ENCODE assay signal across 9 cellular contexts in genomic region chr19:17097593-17098126, GRCh38. TPM values are rescaled to one million over a fixed set of nuclear protein-coding genes. Genes with fewer than 3 reads are reported as not detected.
DNase-seq lines count a peak whose midpoint lies in the region; ATAC-seq and TF ChIP-seq lines count a peak whose summit lies in the region.
"Had no signal": no experiment of that assay in that cellular context is flagged by ENCODE, and none has a peak within 500 bp of the region (broad histone marks: within the 10 kb centered on the region; RNA-seq: fewer than 3 reads in every experiment).

No MANE protein-coding gene starts in this region.

- POLR2A ChIA-PET in CD4-positive, alpha-beta memory T cell (lab: Charles Lee; ENCODE audit: partially characterized antibody): no interaction called here

- H3K4me1 Mint-ChIP-seq in CD4-positive, alpha-beta memory T cell: peaks cover 15 to 56% (median 36%) of the 10 kb centered on the region in 4 donors
- peaks cover 18% of the 10 kb centered on the region for H3K4me1 Mint-ChIP-seq in activated T-cell treated with anti-CD3 and anti-CD28 coated beads, Interleukin-2, amount 50 U/mL, for 72 hours (ENCODE audit: low read depth)

- no peaks in the 10 kb centered on the region for H3K27me3 ChIP-seq in CD4-positive, alpha-beta memory T cell (ENCODE audit: insufficient read depth, low read length)
- H3K27me3 ChIP-seq in fibroblast of lung (ENCODE audit: control insufficient read depth, insufficient read depth, low read length): no peaks in the 10 kb centered on the region

- no peak for DNase-seq in CD4-positive, alpha-beta memory T cell
- DNase-seq in NB4 (ENCODE audit: low read depth): peak; percentile 41
- peak; percentile 39 to 78 for DNase-seq in fibroblast of lung (ENCODE audit: low read depth in 2 of 2)
- DNase-seq in omental fat pad (ENCODE audit: low spot score): no peak
- no peak for DNase-seq in activated T-cell treated with anti-CD3 and anti-CD28 coated beads, Interleukin-2, amount 50 U/mL, for 72 hours
- DNase-seq: stimulated activated CD4-positive, alpha-beta T cell treated with anti-CD3 and anti-CD28 coated beads, Interleukin-2, amount 100 ng/mL, for 24 hours had no signal

- H3K79me2 ChIP-seq in fibroblast of lung (ENCODE audit: control insufficient read depth, insufficient read depth, low read length): peaks cover 88% of the 10 kb centered on the region

- H3K4me2 ChIP-seq in fibroblast of lung (ENCODE audit: extremely low read depth, insufficient read depth, low read length): peak overlapping the region; percentile 25

- peaks cover 20 to 32% of the 10 kb centered on the region in 2 donors for H3K36me3 Mint-ChIP-seq in CD4-positive, alpha-beta memory T cell
- peaks cover 2 to 10% of the 10 kb centered on the region in 2 donors for H3K36me3 Mint-ChIP-seq in activated T-cell treated with anti-CD3 and anti-CD28 coated beads, Interleukin-2, amount 50 U/mL, for 72 hours (ENCODE audit: insufficient read depth in 2 of 2)

- H3K36me3 ChIP-seq in CD4-positive, alpha-beta memory T cell (ENCODE audit: insufficient read depth, low read length): peaks cover 18% of the 10 kb centered on the region
- peaks cover 11% of the 10 kb centered on the region for H3K36me3 ChIP-seq in fibroblast of lung (ENCODE audit: control insufficient read depth, insufficient read depth, low read length)

- H3K4me3 Mint-ChIP-seq in CD4-positive, alpha-beta memory T cell: no peak overlapping the region
- H3K4me3 Mint-ChIP-seq in activated T-cell treated with anti-CD3 and anti-CD28 coated beads, Interleukin-2, amount 50 U/mL, for 72 hours: no peak overlapping the region

- ATAC-seq in omental fat pad (ENCODE audit: low FRiP score): peak; percentile 26
- no peak for ATAC-seq in HG03460 (IDR thresholded peaks at IDR 0.05; ENCODE audit: unreplicated experiment)
- ATAC-seq in HG02642 (IDR thresholded peaks at IDR 0.05; ENCODE audit: poor library complexity, unreplicated experiment): no peak
- ATAC-seq in HG02938 (IDR thresholded peaks at IDR 0.05; ENCODE audit: unreplicated experiment): no peak
- no peak for ATAC-seq in activated T-cell treated with anti-CD3 and anti-CD28 coated beads, Interleukin-2, amount 50 U/mL, for 72 hours (replicated peaks in 1 of 2)

- peaks cover 3% of the 10 kb centered on the region for H3K4me1 ChIP-seq in CD4-positive, alpha-beta memory T cell (ENCODE audit: insufficient read depth, low read length)
- H3K4me1 ChIP-seq in fibroblast of lung (ENCODE audit: control insufficient read depth, extremely low read depth, insufficient read depth, low read length): peaks cover 19% of the 10 kb centered on the region

- H3K27me3 Mint-ChIP-seq in CD4-positive, alpha-beta memory T cell: no peaks in the 10 kb centered on the region
- no peaks in the 10 kb centered on the region for H3K27me3 Mint-ChIP-seq in activated T-cell treated with anti-CD3 and anti-CD28 coated beads, Interleukin-2, amount 50 U/mL, for 72 hours (ENCODE audit: low read depth)

- H3K9me3 Mint-ChIP-seq in CD4-positive, alpha-beta memory T cell: no peaks in the 10 kb centered on the region
- H3K9me3 Mint-ChIP-seq in activated T-cell treated with anti-CD3 and anti-CD28 coated beads, Interleukin-2, amount 50 U/mL, for 72 hours: no peaks in the 10 kb centered on the region

- peak overlapping the region in 4 of 7 donors; percentile 10 to 70 (median 33) for H3K27ac Mint-ChIP-seq in CD4-positive, alpha-beta memory T cell
- no peak overlapping the region for H3K27ac Mint-ChIP-seq in activated T-cell treated with anti-CD3 and anti-CD28 coated beads, Interleukin-2, amount 50 U/mL, for 72 hours

- no peak overlapping the region for H2AFZ ChIP-seq in fibroblast of lung (ENCODE audit: low read length)

- intact Hi-C loops in CD4-positive, alpha-beta memory T cell (cut with micrococcal nuclease): no loop called here

- no peak for TF ChIP-seq POLR2A in NB4 (IDR thresholded peaks at IDR 0.05; ENCODE audit: extremely low read depth, insufficient read length)

- no peaks in the 10 kb centered on the region for H4K20me1 ChIP-seq in fibroblast of lung (ENCODE audit: control insufficient read depth, extremely low read depth, insufficient read depth, low read length)

- H3K4me3 ChIP-seq in CD4-positive, alpha-beta memory T cell (ENCODE audit: low read length in 2 of 2): no peak overlapping the region
- no peak overlapping the region for H3K4me3 ChIP-seq in NB4 (ENCODE audit: low read depth, low read length)
- no peak overlapping the region for H3K4me3 ChIP-seq in fibroblast of lung (replicated peaks in 1 of 4; ENCODE audit: control extremely low read depth in 1 of 4, insufficient read depth in 1 of 4, low read depth in 3 of 4, low read length in 4 of 4)

- no peak overlapping the region for H3K9ac ChIP-seq in fibroblast of lung (ENCODE audit: insufficient read depth, low read length)

- TF ChIP-seq CTCF in NB4 (IDR thresholded peaks at IDR 0.05; ENCODE audit: low read depth, low read length) (no peak), fibroblast of lung (conservative IDR thresholded peaks at IDR 0.05 in 1 of 2, IDR thresholded peaks at IDR 0.05 in 1 of 2; ENCODE audit: low read depth in 1 of 2, low read length in 2 of 2) (no peak), omental fat pad (IDR thresholded peaks at IDR 0.05) (no peak)

- no peak overlapping the region for H3K27ac ChIP-seq in CD4-positive, alpha-beta memory T cell (ENCODE audit: low read depth, low read length)
- peak overlapping the region; percentile 1 for H3K27ac ChIP-seq in fibroblast of lung (ENCODE audit: insufficient read depth, low read length)

- CTCF ChIA-PET in CD4-positive, alpha-beta memory T cell (lab: Charles Lee; ENCODE audit: partially characterized antibody): no interaction called here

- no peaks in the 10 kb centered on the region for H3K9me3 ChIP-seq in CD4-positive, alpha-beta memory T cell (ENCODE audit: control insufficient read depth in 1 of 2, low read length in 2 of 2)
- H3K9me3 ChIP-seq in fibroblast of lung (ENCODE audit: control insufficient read depth, insufficient read depth, low read depth, low read length): no peaks in the 10 kb centered on the region

RNA-seq across cellular contexts. Expression of gene MYO9B, which starts 22.1 kb away (rescaled TPM):
- 100 to 1,000 TPM; 176 to 181 TPM for total RNA-seq in CD4-positive, alpha-beta memory T cell
- polyA plus RNA-seq in CD4-positive, alpha-beta memory T cell: 10 to 100 TPM in 1 of 2 donors, 1 to 10 TPM in 1; 1.3 to 25.8 TPM
- total RNA-seq in fibroblast of lung (44.2 and 52.5 TPM in 2 replicates), omental fat pad (100 to 1,000 TPM in 2 of 4 donors, 10 to 100 TPM in 2; 52.7 to 149 (median 85.7) TPM)
- polyA plus RNA-seq in fibroblast of lung: 32.5 and 39.5 TPM in 2 replicates
- 64.0 and 66.2 TPM in 2 replicates for polyA plus RNA-seq in fibroblast of lung (2012)
- polyA minus RNA-seq in fibroblast of lung (ENCODE audit: low replicate concordance): 143 and 156 TPM in 2 replicates
- 100 to 1,000 TPM; 106 to 135 TPM for total RNA-seq in activated T-cell treated with anti-CD3 and anti-CD28 coated beads, Interleukin-2, amount 50 U/mL, for 72 hours

RNA-seq across cellular contexts. Expression of gene HAUS8, which starts 22.4 kb away (rescaled TPM):
- total RNA-seq in CD4-positive, alpha-beta memory T cell: 10 to 100 TPM; 20.0 to 20.9 TPM
- polyA plus RNA-seq in CD4-positive, alpha-beta memory T cell: 10 to 100 TPM in 1 of 2 donors, 1 to 10 TPM in 1; 5.7 to 11.2 TPM
- total RNA-seq in fibroblast of lung (2.0 and 2.1 TPM in 2 replicates), omental fat pad (1 to 10 TPM; 4.0 to 7.3 (median 6.1) TPM)
- 6.7 and 13.8 TPM in 2 replicates for polyA plus RNA-seq in fibroblast of lung
- 5.0 and 12.2 TPM in 2 replicates for polyA plus RNA-seq in fibroblast of lung (2012)
- 2.7 and 6.0 TPM in 2 replicates for polyA minus RNA-seq in fibroblast of lung (ENCODE audit: low replicate concordance)
- total RNA-seq in activated T-cell treated with anti-CD3 and anti-CD28 coated beads, Interleukin-2, amount 50 U/mL, for 72 hours: 10 to 100 TPM; 37.3 to 45.6 TPM

Comparison
In these comparisons a context has a peak if more than half of its experiments do, and no peak if none do; other contexts are left out.
1. DNase-seq: peak in NB4 (single experiment) and fibroblast of lung (2 of 2); none in CD4-positive, alpha-beta memory T cell (0 of 5), omental fat pad (single experiment) and activated T-cell treated with anti-CD3 and anti-CD28 coated beads, Interleukin-2, amount 50 U/mL, for 72 hours (0 of 2).